Comparison of ENCODE assay signal across 8 cellular contexts in genomic region chr1:26471201-26471497, GRCh38. TPM values are rescaled to one million over a fixed set of nuclear protein-coding genes. Genes with fewer than 3 reads are reported as not detected.
DNase-seq lines count a peak whose midpoint lies in the region; ATAC-seq and TF ChIP-seq lines count a peak whose summit lies in the region.

No MANE protein-coding gene starts in this region.

- intact Hi-C loops in heart right ventricle (cut with DNase I) (no loop called here), left ventricle myocardium superior (cut with micrococcal nuclease) (no loop called here)
- intact Hi-C loops in activated T-helper 2 cell treated with anti-CD3 and anti-CD28 coated beads, Interferon-gamma antibody, Interleukin-2, Interleukin-4, amounts not matched to agents 10 μg/mL and 5 μg/mL and 100 μg/mL, durations not matched to agents 14 hours and 24 hours and 36 hours (cut with micrococcal nuclease), result loop anchor here (5.0 kb wide), 2 partner anchors 194 to 226 kb away; partner anchors contain the start of gene ARID1A

- no peak for TF ChIP-seq POLR2A in upper lobe of left lung (IDR thresholded peaks at IDR 0.05)

- TF ChIP-seq EP300 in upper lobe of left lung (IDR thresholded peaks at IDR 0.05), result no peak

- no peak for DNase-seq in heart right ventricle
- DNase-seq in left ventricle myocardium superior, result no peak
- no peak for DNase-seq in activated T-helper 2 cell treated with anti-CD3 and anti-CD28 coated beads, Interferon-gamma antibody, Interleukin-2, Interleukin-4, amounts not matched to agents 10 μg/mL and 5 μg/mL and 100 μg/mL, durations not matched to agents 14 hours and 24 hours and 36 hours (ENCODE audit: low spot score)
- no peak for DNase-seq in upper lobe of left lung
- no peak for DNase-seq in ecto neural progenitor cell (ENCODE audit: low spot score)

- H3K4me1 Mint-ChIP-seq in activated T-helper 2 cell treated with anti-CD3 and anti-CD28 coated beads, Interferon-gamma antibody, Interleukin-2, Interleukin-4, amounts not matched to agents 10 μg/mL and 5 μg/mL and 100 μg/mL, durations not matched to agents 14 hours and 24 hours and 36 hours (ENCODE audit: low read depth), result peaks cover 42% of the 10 kb centered on the region

- 18 to 22% methylated on average over 5 of the region's 5 CpGs for WGBS in heart right ventricle, 2 donors
- WGBS in upper lobe of left lung, 2 donors, result 13 to 19% methylated on average over 5 of the region's 5 CpGs

- peaks cover 3 to 52% (median 35%) of the 10 kb centered on the region in 9 donors for H3K4me1 ChIP-seq in heart right ventricle
- peaks cover 19 to 43% (median 30%) of the 10 kb centered on the region in 4 donors for H3K4me1 ChIP-seq in upper lobe of left lung

- no peaks in the 10 kb centered on the region for H3K9me3 Mint-ChIP-seq in activated T-helper 2 cell treated with anti-CD3 and anti-CD28 coated beads, Interferon-gamma antibody, Interleukin-2, Interleukin-4, amounts not matched to agents 10 μg/mL and 5 μg/mL and 100 μg/mL, durations not matched to agents 14 hours and 24 hours and 36 hours

- H3K27ac ChIP-seq in heart right ventricle (peak overlapping the region in 1 of 10 donors; percentile 100), layer of hippocampus (ENCODE audit: low read depth, low read length) (peak overlapping the region; percentile 99), upper lobe of left lung (peak overlapping the region; percentile 96 to 100 (median 99))

- H3K36me3 Mint-ChIP-seq in activated T-helper 2 cell treated with anti-CD3 and anti-CD28 coated beads, Interferon-gamma antibody, Interleukin-2, Interleukin-4, amounts not matched to agents 10 μg/mL and 5 μg/mL and 100 μg/mL, durations not matched to agents 14 hours and 24 hours and 36 hours (ENCODE audit: low read depth), result peaks cover 65% of the 10 kb centered on the region

- H3K9me3 ChIP-seq in heart right ventricle (no peaks in the 10 kb centered on the region), upper lobe of left lung (no peaks in the 10 kb centered on the region)

- H3K27ac Mint-ChIP-seq in activated T-helper 2 cell treated with anti-CD3 and anti-CD28 coated beads, Interferon-gamma antibody, Interleukin-2, Interleukin-4, amounts not matched to agents 10 μg/mL and 5 μg/mL and 100 μg/mL, durations not matched to agents 14 hours and 24 hours and 36 hours, result peak overlapping the region; percentile 54

- H3K27me3 Mint-ChIP-seq in activated T-helper 2 cell treated with anti-CD3 and anti-CD28 coated beads, Interferon-gamma antibody, Interleukin-2, Interleukin-4, amounts not matched to agents 10 μg/mL and 5 μg/mL and 100 μg/mL, durations not matched to agents 14 hours and 24 hours and 36 hours (ENCODE audit: low read depth), result no peaks in the 10 kb centered on the region

- H3K27me3 ChIP-seq in heart right ventricle (no peaks in the 10 kb centered on the region), layer of hippocampus (ENCODE audit: control insufficient read depth, insufficient read depth, low read length) (no peaks in the 10 kb centered on the region), upper lobe of left lung (no peaks in the 10 kb centered on the region)

- ATAC-seq in heart right ventricle (no peak), left ventricle myocardium superior (no peak), upper lobe of left lung (ENCODE audit: low FRiP score in 2 of 2) (no peak), HG02852 (IDR thresholded peaks at IDR 0.05; ENCODE audit: unreplicated experiment) (no peak), GM21723 (IDR thresholded peaks at IDR 0.05; ENCODE audit: unreplicated experiment) (no peak)

- H3K4me3 Mint-ChIP-seq in activated T-helper 2 cell treated with anti-CD3 and anti-CD28 coated beads, Interferon-gamma antibody, Interleukin-2, Interleukin-4, amounts not matched to agents 10 μg/mL and 5 μg/mL and 100 μg/mL, durations not matched to agents 14 hours and 24 hours and 36 hours (ENCODE audit: low read depth), result peak overlapping the region; percentile 91

- H3K36me3 ChIP-seq in heart right ventricle, result peaks cover 0 to 64% (median 40%) of the 10 kb centered on the region in 9 donors
- H3K36me3 ChIP-seq in upper lobe of left lung, result peaks cover 17 to 51% (median 38%) of the 10 kb centered on the region in 4 donors

- TF ChIP-seq CTCF in heart right ventricle (IDR thresholded peaks at IDR 0.05) (no peak), upper lobe of left lung (IDR thresholded peaks at IDR 0.05) (no peak)

- H3K4me3 ChIP-seq in heart right ventricle, result peak overlapping the region in 8 of 10 donors; percentile 97 to 100 (median 99)
- H3K4me3 ChIP-seq in upper lobe of left lung, result peak overlapping the region in 3 of 4 donors; percentile 61 to 99 (median 96)

RNA-seq across cellular contexts. Expression of gene HMGN2, which starts 1.1 kb away (rescaled TPM):
- total RNA-seq in heart right ventricle (100 to 1,000 TPM; 104 to 221 (median 212) TPM), left ventricle myocardium superior (145 TPM), upper lobe of left lung (100 to 1,000 TPM; 166 to 378 (median 267) TPM)
- 100 to 1,000 TPM; 133 to 199 TPM for polyA plus RNA-seq in heart right ventricle
- 579 and 591 TPM in 2 replicates for total RNA-seq in activated T-helper 2 cell treated with anti-CD3 and anti-CD28 coated beads, Interferon-gamma antibody, Interleukin-2, Interleukin-4, amounts not matched to agents 10 μg/mL and 5 μg/mL and 100 μg/mL, durations not matched to agents 14 hours and 24 hours and 36 hours

RNA-seq across cellular contexts. Expression of gene DHDDS, which starts 39.0 kb away (rescaled TPM):
- 10 to 100 TPM; 23.0 to 45.8 (median 32.5) TPM for total RNA-seq in heart right ventricle
- 10 to 100 TPM; 22.1 to 29.2 TPM for polyA plus RNA-seq in heart right ventricle
- 29.3 TPM for total RNA-seq in left ventricle myocardium superior
- 56.2 and 57.3 TPM in 2 replicates for total RNA-seq in activated T-helper 2 cell treated with anti-CD3 and anti-CD28 coated beads, Interferon-gamma antibody, Interleukin-2, Interleukin-4, amounts not matched to agents 10 μg/mL and 5 μg/mL and 100 μg/mL, durations not matched to agents 14 hours and 24 hours and 36 hours
- total RNA-seq in upper lobe of left lung, result 10 to 100 TPM; 25.6 to 53.0 (median 39.4) TPM

RNA-seq across cellular contexts. Expression of gene RPS6KA1, which starts 58.4 kb away (rescaled TPM):
- total RNA-seq in heart right ventricle (10 to 100 TPM in 1 of 10 donors, 1 to 10 TPM in 9; 1.4 to 12.2 (median 2.7) TPM), left ventricle myocardium superior (4.6 TPM), upper lobe of left lung (100 to 1,000 TPM in 4 of 6 donors, 10 to 100 TPM in 2; 91.1 to 161 (median 120) TPM)
- 1 to 10 TPM; 2.8 to 4.3 TPM for polyA plus RNA-seq in heart right ventricle
- total RNA-seq in activated T-helper 2 cell treated with anti-CD3 and anti-CD28 coated beads, Interferon-gamma antibody, Interleukin-2, Interleukin-4, amounts not matched to agents 10 μg/mL and 5 μg/mL and 100 μg/mL, durations not matched to agents 14 hours and 24 hours and 36 hours, result 190 and 199 TPM in 2 replicates

Comparison
In these comparisons a context has a peak if more than half of its experiments do, and no peak if none do; other contexts are left out.
1. RNA of gene RPS6KA1, which starts 58.4 kb away (total RNA-seq): 190 to 199 TPM in activated T-helper 2 cell treated with anti-CD3 and anti-CD28 coated beads, Interferon-gamma antibody, Interleukin-2, Interleukin-4, amounts not matched to agents 10 μg/mL and 5 μg/mL and 100 μg/mL, durations not matched to agents 14 hours and 24 hours and 36 hours and 91.1 to 161 TPM in upper lobe of left lung; 4.6 TPM in left ventricle myocardium superior (single experiment) and 1.4 to 12.2 TPM in heart right ventricle; every median in the first group is over 4 times any median in the second.